ENCODE assay signal across 9 cellular contexts in genomic region chr4:7650606-7651400, GRCh38.
DNase-seq lines count a peak whose midpoint lies in the region; ATAC-seq and TF ChIP-seq lines count a peak whose summit lies in the region.
"Had no signal": no experiment of that assay in that cellular context is flagged by ENCODE, and none has a peak within 500 bp of the region (broad histone marks: within the 10 kb centered on the region; RNA-seq: fewer than 3 reads in every experiment).

No MANE protein-coding gene starts in this region.

- TF ChIP-seq CTCF in endothelial cell (IDR thresholded peaks at IDR 0.05; ENCODE audit: unreplicated experiment) = no peak
- TF ChIP-seq CTCF in sigmoid colon (IDR thresholded peaks at IDR 0.05) = no peak

- H3K4me3 Mint-ChIP-seq in activated CD4-positive, alpha-beta T cell treated with anti-CD3 and anti-CD28 coated beads for 36 hours = no peak overlapping the region
- H3K4me3 Mint-ChIP-seq in endothelial cell (ENCODE audit: unreplicated experiment) = no peak overlapping the region
- H3K4me3 Mint-ChIP-seq: B cell had no signal

- no peaks in the 10 kb centered on the region for H3K36me3 Mint-ChIP-seq in activated CD4-positive, alpha-beta T cell treated with anti-CD3 and anti-CD28 coated beads for 36 hours (ENCODE audit: low read depth)
- no peaks in the 10 kb centered on the region for H3K36me3 Mint-ChIP-seq in endothelial cell (ENCODE audit: low read depth, unreplicated experiment)

- no peak overlapping the region for H3K4me3 ChIP-seq in sigmoid colon

- no peaks in the 10 kb centered on the region for H3K9me3 ChIP-seq in sigmoid colon

- intact Hi-C loops in activated CD4-positive, alpha-beta T cell treated with anti-CD3 and anti-CD28 coated beads for 36 hours (cut with DNase I, micrococcal nuclease) = no loop called here
- intact Hi-C loops in sigmoid colon (cut with DNase I) = no loop called here

- 38 to 56% methylated on average over 22 of the region's 22 CpGs for WGBS in sigmoid colon, 2 donors

- TF ChIP-seq EP300 in sigmoid colon (IDR thresholded peaks at IDR 0.05) = no peak

- POLR2A ChIA-PET in activated CD4-positive, alpha-beta T cell treated with anti-CD3 and anti-CD28 coated beads for 36 hours (lab: Charles Lee) = no interaction called here

- H3K9me3 Mint-ChIP-seq in activated CD4-positive, alpha-beta T cell treated with anti-CD3 and anti-CD28 coated beads for 36 hours (ENCODE audit: low read depth) = no peaks in the 10 kb centered on the region
- H3K9me3 Mint-ChIP-seq in endothelial cell (ENCODE audit: unreplicated experiment) = no peaks in the 10 kb centered on the region

- no peaks in the 10 kb centered on the region for H3K27me3 ChIP-seq in sigmoid colon

- H3K36me3 ChIP-seq in sigmoid colon = no peaks in the 10 kb centered on the region

- CTCF ChIA-PET in activated CD4-positive, alpha-beta T cell treated with anti-CD3 and anti-CD28 coated beads for 36 hours (lab: Charles Lee) = interaction anchor here (0.7 kb wide), 1 partner anchor 244 kb away, joined by 3 read pairs; no protein-coding TSS in a partner anchor

- no peak for ATAC-seq in activated CD4-positive, alpha-beta T cell treated with anti-CD3 and anti-CD28 coated beads for 36 hours

- peaks cover 5% of the 10 kb centered on the region for H3K27me3 Mint-ChIP-seq in activated CD4-positive, alpha-beta T cell treated with anti-CD3 and anti-CD28 coated beads for 36 hours
- peaks cover 12% of the 10 kb centered on the region for H3K27me3 Mint-ChIP-seq in endothelial cell (ENCODE audit: unreplicated experiment)

- no peak for TF ChIP-seq POLR2A in sigmoid colon (IDR thresholded peaks at IDR 0.05)

- H3K27ac ChIP-seq in sigmoid colon = no peak overlapping the region

- peak; percentile 46 for DNase-seq in activated CD4-positive, alpha-beta T cell treated with anti-CD3 and anti-CD28 coated beads for 36 hours
- no peak for DNase-seq in activated CD4-positive, alpha-beta T cell treated with anti-CD3 and anti-CD28 coated beads, Interleukin-2, amount 50 U/mL, for 4 hours
- DNase-seq in NOMO-1 treated with DMSO at 0.1 percent for 48 hours (lab: John Stamatoyannopoulos, UW; ENCODE audit: unreplicated experiment) (peak; percentile 71), endothelial cell (ENCODE audit: low spot score) (peak; percentile 42), sigmoid colon (peak; percentile 70), hippocampal formation (lab: John Stamatoyannopoulos, UW) (no peak), SKM-1 treated with dmso at 0.1 percent for 144 hours (lab: John Stamatoyannopoulos, UW; ENCODE audit: unreplicated experiment) (no peak), NCI-H2227 (lab: John Stamatoyannopoulos, UW; ENCODE audit: unreplicated experiment) (no peak)

- H3K27ac Mint-ChIP-seq in activated CD4-positive, alpha-beta T cell treated with anti-CD3 and anti-CD28 coated beads for 36 hours = no peak overlapping the region
- no peak overlapping the region for H3K27ac Mint-ChIP-seq in endothelial cell (ENCODE audit: unreplicated experiment)
- H3K27ac Mint-ChIP-seq: B cell had no signal

- H3K4me1 Mint-ChIP-seq in activated CD4-positive, alpha-beta T cell treated with anti-CD3 and anti-CD28 coated beads for 36 hours = peaks cover 18% of the 10 kb centered on the region
- peaks cover 2% of the 10 kb centered on the region for H3K4me1 Mint-ChIP-seq in endothelial cell (ENCODE audit: unreplicated experiment)

- H3K4me1 ChIP-seq in sigmoid colon = peaks cover 0 to 8% (median 3%) of the 10 kb centered on the region in 4 donors

Comparison
In these comparisons a context has a peak if more than half of its experiments do, and no peak if none do; other contexts are left out.
1. DNase-seq: peak in activated CD4-positive, alpha-beta T cell treated with anti-CD3 and anti-CD28 coated beads for 36 hours (single experiment), NOMO-1 treated with DMSO at 0.1 percent for 48 hours (single experiment), endothelial cell (single experiment) and sigmoid colon (single experiment); none in activated CD4-positive, alpha-beta T cell treated with anti-CD3 and anti-CD28 coated beads, Interleukin-2, amount 50 U/mL, for 4 hours (0 of 2), hippocampal formation (0 of 2), SKM-1 treated with dmso at 0.1 percent for 144 hours (single experiment) and NCI-H2227 (single experiment).